In the genomic region with DNA sequence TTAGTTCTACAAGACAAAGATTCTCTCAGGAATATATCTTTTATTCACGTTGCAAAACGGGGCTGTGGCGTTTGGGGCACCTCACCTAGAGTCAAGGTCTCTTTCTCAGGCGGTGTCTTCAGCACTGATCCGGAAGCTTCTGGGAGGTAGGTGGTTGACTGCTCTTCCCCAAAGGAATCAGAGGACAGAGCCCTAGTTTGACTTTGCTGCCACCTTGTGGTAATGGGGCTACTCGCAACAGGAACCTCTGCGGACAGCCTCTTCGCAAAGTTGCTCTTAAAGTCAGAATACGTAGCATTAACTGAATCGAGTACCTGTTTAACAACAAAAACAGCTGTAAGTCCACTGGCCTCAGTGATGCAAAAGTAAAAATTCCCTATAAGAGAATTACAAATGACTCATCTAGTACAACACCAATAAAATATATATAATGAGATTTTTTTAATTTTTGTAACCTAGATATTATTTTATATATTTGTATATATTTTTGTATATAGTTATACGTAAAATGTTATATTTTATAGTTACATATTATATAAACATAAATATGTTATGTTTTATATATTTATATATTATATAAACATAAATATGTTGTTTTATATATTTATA, we compare ENCODE assay signal across 8 cellular contexts. TPM values are rescaled to one million over a fixed set of nuclear protein-coding genes. Genes with fewer than 3 reads are reported as not detected.
DNase-seq lines count a peak whose midpoint lies in the region; ATAC-seq and TF ChIP-seq lines count a peak whose summit lies in the region.

No MANE protein-coding gene starts in this region.

- H3K9me3 ChIP-seq in cardiac muscle cell (ENCODE audit: low read depth) (no peaks in the 10 kb centered on the region), prostate gland (no peaks in the 10 kb centered on the region), uterus (no peaks in the 10 kb centered on the region)

- no peaks in the 10 kb centered on the region for H3K4me1 ChIP-seq in cardiac muscle cell (ENCODE audit: low read depth)
- H3K4me1 ChIP-seq in prostate gland (replicated peaks): no peaks in the 10 kb centered on the region
- no peaks in the 10 kb centered on the region for H3K4me1 ChIP-seq in uterus

- 8% methylated on average over 11 of the region's 11 CpGs for WGBS in prostate gland

- intact Hi-C loops in prostate gland (cut with DNase I) (loop anchor here (5.0 kb wide), 2 partner anchors 199 to 629 kb away; a partner anchor contains a TSS), uterus (cut with DNase I; ENCODE audit: low total_unique reads) (no loop called here)

- no peaks in the 10 kb centered on the region for H3K36me3 Mint-ChIP-seq in activated naive CD4-positive, alpha-beta T cell treated with anti-CD3 and anti-CD28 coated beads, Interleukin-2, amount 50 U/mL, for 72 hours

- peak; percentile 89 for ATAC-seq in HG02623 (IDR thresholded peaks at IDR 0.05; ENCODE audit: unreplicated experiment)
- peak; percentile 91 to 97 for ATAC-seq in activated naive CD4-positive, alpha-beta T cell treated with anti-CD3 and anti-CD28 coated beads, Interleukin-2, amount 50 U/mL, for 72 hours

- H3K27me3 ChIP-seq in cardiac muscle cell: no peaks in the 10 kb centered on the region
- H3K27me3 ChIP-seq in prostate gland (replicated peaks; ENCODE audit: insufficient read depth): peaks cover 2% of the 10 kb centered on the region
- H3K27me3 ChIP-seq in uterus: peaks cover 0 to 4% of the 10 kb centered on the region in 2 donors

- H3K4me3 ChIP-seq in cardiac muscle cell (no peak overlapping the region), prostate gland (no peak overlapping the region), uterus (no peak overlapping the region)

- no peaks in the 10 kb centered on the region for H3K9me3 Mint-ChIP-seq in activated naive CD4-positive, alpha-beta T cell treated with anti-CD3 and anti-CD28 coated beads, Interleukin-2, amount 50 U/mL, for 72 hours

- no peak overlapping the region for H3K27ac Mint-ChIP-seq in activated naive CD4-positive, alpha-beta T cell treated with anti-CD3 and anti-CD28 coated beads, Interleukin-2, amount 50 U/mL, for 72 hours

- peak; percentile 98 for TF ChIP-seq CTCF in cardiac muscle cell (IDR thresholded peaks at IDR 0.05; ENCODE audit: low read depth, low read length)
- TF ChIP-seq CTCF in prostate gland (IDR thresholded peaks at IDR 0.05): peak; percentile 77 to 81 (median 80)
- TF ChIP-seq CTCF in uterus (IDR thresholded peaks at IDR 0.05): peak; percentile 60 to 81 (median 74)

- TF ChIP-seq POLR2A in prostate gland (IDR thresholded peaks at IDR 0.05) (no peak), uterus (IDR thresholded peaks at IDR 0.05) (no peak)

- H3K27ac ChIP-seq in cardiac muscle cell: no peak overlapping the region
- H3K27ac ChIP-seq in prostate gland: no peak overlapping the region
- no peak overlapping the region for H3K27ac ChIP-seq in uterus

- H3K36me3 ChIP-seq in cardiac muscle cell (no peaks in the 10 kb centered on the region), prostate gland (no peaks in the 10 kb centered on the region), uterus (no peaks in the 10 kb centered on the region)

- DNase-seq in GM03348 (ENCODE audit: low spot score): peak; percentile 82
- DNase-seq in NCI-H1436 treated with DMSO at 0.1 percent for 48 hours (lab: John Stamatoyannopoulos, UW): peak; percentile 11
- peak; percentile 89 for DNase-seq in SKM-1 treated with dmso at 0.1 percent for 144 hours (lab: John Stamatoyannopoulos, UW; ENCODE audit: unreplicated experiment)
- peak; percentile 75 to 83 for DNase-seq in activated naive CD4-positive, alpha-beta T cell treated with anti-CD3 and anti-CD28 coated beads, Interleukin-2, amount 50 U/mL, for 72 hours (ENCODE audit: low spot score in 2 of 2)
- DNase-seq in cardiac muscle cell (ENCODE audit: low read depth in 1 of 2, low spot score in 1 of 2): peak; percentile 89 to 90
- DNase-seq in prostate gland (ENCODE audit: low spot score): peak; percentile 83
- peak; percentile 59 to 74 for DNase-seq in uterus

RNA-seq across cellular contexts. Expression of a gene that starts 13.3 kb away (rescaled TPM):
- not detected for total RNA-seq in activated naive CD4-positive, alpha-beta T cell treated with anti-CD3 and anti-CD28 coated beads, Interleukin-2, amount 50 U/mL, for 72 hours
- 44.5 and 57.1 TPM in 2 replicates for total RNA-seq in cardiac muscle cell
- polyA plus RNA-seq in cardiac muscle cell: 68.5 and 71.1 TPM in 2 replicates
- total RNA-seq in prostate gland: 10 to 100 TPM in 1 of 2 donors, 1 to 10 TPM in 1; 8.4 to 16.0 TPM
- 100 to 1,000 TPM in 1 of 4 donors, 10 to 100 TPM in 3; 10.6 to 117 (median 41.9) TPM for total RNA-seq in uterus

RNA-seq across cellular contexts. Expression of a gene that starts 26.3 kb away (rescaled TPM):
- not detected for total RNA-seq in activated naive CD4-positive, alpha-beta T cell treated with anti-CD3 and anti-CD28 coated beads, Interleukin-2, amount 50 U/mL, for 72 hours
- total RNA-seq in cardiac muscle cell (0.32 and 0.45 TPM in 2 replicates), prostate gland (1 to 10 TPM in 1 of 2 donors, not detected in 1; 1.1 TPM), uterus (under 1 TPM in 1 of 4 donors, not detected in 3; 0.35 TPM)
- 0.39 and 0.89 TPM in 2 replicates for polyA plus RNA-seq in cardiac muscle cell

RNA-seq across cellular contexts. Expression of a gene that starts 44.2 kb away (rescaled TPM):
- 1 to 10 TPM; 1.7 to 3.3 TPM for total RNA-seq in activated naive CD4-positive, alpha-beta T cell treated with anti-CD3 and anti-CD28 coated beads, Interleukin-2, amount 50 U/mL, for 72 hours
- total RNA-seq in cardiac muscle cell (not detected in 2 replicates), prostate gland (under 1 TPM in 1 of 2 donors, not detected in 1; 0.36 TPM), uterus (1 to 10 TPM in 2 of 4 donors, under 1 TPM in 1, not detected in 1; 0.51 to 1.7 (median 1.4) TPM)
- not detected in 2 replicates for polyA plus RNA-seq in cardiac muscle cell

Comparison
In these comparisons a context has a peak if more than half of its experiments do, and no peak if none do; other contexts are left out.
1. DNase-seq: peak in every context shown above with its lines; median percentile 90 in cardiac muscle cell; 89 in SKM-1 treated with dmso at 0.1 percent for 144 hours; 83 in prostate gland; 82 in GM03348; 79 in activated naive CD4-positive, alpha-beta T cell treated with anti-CD3 and anti-CD28 coated beads, Interleukin-2, amount 50 U/mL, for 72 hours; 66 in uterus; 11 in NCI-H1436 treated with DMSO at 0.1 percent for 48 hours.
2. RNA of a gene that starts 13.3 kb away (total RNA-seq): 10.6 to 117 TPM in uterus, 44.5 to 57.1 TPM in cardiac muscle cell and 8.4 to 16.0 TPM in prostate gland; not detected in activated naive CD4-positive, alpha-beta T cell treated with anti-CD3 and anti-CD28 coated beads, Interleukin-2, amount 50 U/mL, for 72 hours; every median in the first group is over 4 times any median in the second.
3. Peak in every context shown above with its lines, with median percentiles within 50 percentile points of each other: CTCF ChIP-seq.